Comparison of ENCODE assay signal across 7 cellular contexts in the genomic region with DNA sequence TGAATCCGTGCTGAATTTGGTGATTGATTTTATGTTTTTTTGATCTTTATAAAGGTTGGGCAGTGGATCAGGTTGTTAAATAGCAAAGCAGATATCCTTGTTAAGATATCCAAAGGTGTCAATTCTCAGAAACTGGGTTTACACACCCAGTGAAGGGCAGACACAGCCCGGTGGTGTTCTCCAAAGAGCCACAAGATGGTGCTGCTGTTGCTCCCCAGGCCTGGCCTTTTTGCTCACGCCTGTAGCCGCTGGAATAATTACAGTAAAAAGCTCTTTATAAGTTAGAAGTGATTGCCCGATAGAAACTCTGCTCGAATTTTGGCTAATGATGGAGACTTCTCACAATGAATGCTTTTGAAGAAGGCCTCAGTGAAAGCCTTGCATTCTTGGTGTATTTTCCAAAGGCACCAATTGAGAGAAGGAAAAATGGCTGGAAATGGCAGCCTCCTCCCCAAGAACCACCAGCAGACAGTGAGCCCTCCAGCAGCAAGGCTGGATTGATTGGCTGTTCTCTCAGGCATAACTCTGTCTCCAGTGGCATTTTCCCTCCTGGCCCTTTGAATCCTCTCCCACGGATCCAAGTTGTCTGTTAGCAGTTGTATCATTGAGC.
A peak's percentile ranks its signal among the peaks of the same experiment; 100 is the strongest.
DNase-seq lines count a peak whose midpoint lies in the region; ATAC-seq and TF ChIP-seq lines count a peak whose summit lies in the region.

No MANE protein-coding gene starts in this region.

- TF ChIP-seq CTCF in GM10266 (IDR thresholded peaks at IDR 0.05; ENCODE audit: control insufficient read depth, insufficient read depth, low read depth, missing control alignments) (peak; percentile 78), left ventricle myocardium inferior (IDR thresholded peaks at IDR 0.05; ENCODE audit: borderline replicate concordance) (peak; percentile 84), retinal pigment epithelial cell (conservative IDR thresholded peaks at IDR 0.05; ENCODE audit: low read depth, low read length) (peak; percentile 86)

- H3K36me3 ChIP-seq in left ventricle myocardium inferior = no peaks in the 10 kb centered on the region

- H3K36me3 Mint-ChIP-seq in T-helper 2 cell treated with Interferon-gamma antibody and Interleukin-4, amounts not matched to agents 5 μg/mL and 100 μg/mL, for 36 hours (ENCODE audit: low read depth) = no peaks in the 10 kb centered on the region

- peaks cover 8% of the 10 kb centered on the region for H3K9me3 ChIP-seq in left ventricle myocardium inferior (replicated peaks)

- ATAC-seq in HG03520 (IDR thresholded peaks at IDR 0.05; ENCODE audit: unreplicated experiment) = peak; percentile 53

- intact Hi-C loops in left ventricle myocardium inferior (cut with micrococcal nuclease) = loop anchor here (10.0 kb wide), 1 partner anchor 1446 kb away; the partner anchor contains the start of gene PTPRT

- no peaks in the 10 kb centered on the region for H3K4me1 ChIP-seq in left ventricle myocardium inferior

- H3K4me3 Mint-ChIP-seq in T-helper 2 cell treated with Interferon-gamma antibody and Interleukin-4, amounts not matched to agents 5 μg/mL and 100 μg/mL, for 36 hours = no peak overlapping the region

- H3K4me1 Mint-ChIP-seq in T-helper 2 cell treated with Interferon-gamma antibody and Interleukin-4, amounts not matched to agents 5 μg/mL and 100 μg/mL, for 36 hours (ENCODE audit: low read depth) = no peaks in the 10 kb centered on the region

- H3K9me3 Mint-ChIP-seq in T-helper 2 cell treated with Interferon-gamma antibody and Interleukin-4, amounts not matched to agents 5 μg/mL and 100 μg/mL, for 36 hours = no peaks in the 10 kb centered on the region

- no peak overlapping the region for H3K27ac Mint-ChIP-seq in T-helper 2 cell treated with Interferon-gamma antibody and Interleukin-4, amounts not matched to agents 5 μg/mL and 100 μg/mL, for 36 hours

- no peak overlapping the region for H3K27ac ChIP-seq in left ventricle myocardium inferior (replicated peaks)

- peak; percentile 22 for DNase-seq in GM10266 (ENCODE audit: extremely low spot score)
- peak; percentile 21 to 30 for DNase-seq in NOMO-1 (lab: John Stamatoyannopoulos, UW; ENCODE audit: unreplicated experiment in 2 of 2)
- peak; percentile 29 for DNase-seq in activated naive CD4-positive, alpha-beta T cell treated with anti-CD3 and anti-CD28 coated beads, Interleukin-2, amount 50 U/mL, for 16 hours
- DNase-seq in left ventricle myocardium inferior = peak; percentile 41
- DNase-seq in retinal pigment epithelial cell (ENCODE audit: low read depth) = no peak
- DNase-seq in T-helper 2 cell treated with Interferon-gamma antibody and Interleukin-4, amounts not matched to agents 5 μg/mL and 100 μg/mL, for 36 hours (ENCODE audit: low spot score) = no peak

- H3K27me3 ChIP-seq in left ventricle myocardium inferior (ENCODE audit: low read depth) = no peaks in the 10 kb centered on the region

- peaks cover 2% of the 10 kb centered on the region for H3K27me3 Mint-ChIP-seq in T-helper 2 cell treated with Interferon-gamma antibody and Interleukin-4, amounts not matched to agents 5 μg/mL and 100 μg/mL, for 36 hours (ENCODE audit: low read depth)

- H3K4me3 ChIP-seq in left ventricle myocardium inferior (no peak overlapping the region), retinal pigment epithelial cell (ENCODE audit: low read length) (no peak overlapping the region)

Comparison
In these comparisons a context has a peak if more than half of its experiments do, and no peak if none do; other contexts are left out.
1. DNase-seq: peak in GM10266 (single experiment), NOMO-1 (2 of 2), activated naive CD4-positive, alpha-beta T cell treated with anti-CD3 and anti-CD28 coated beads, Interleukin-2, amount 50 U/mL, for 16 hours (single experiment) and left ventricle myocardium inferior (single experiment); none in retinal pigment epithelial cell (single experiment) and T-helper 2 cell treated with Interferon-gamma antibody and Interleukin-4, amounts not matched to agents 5 μg/mL and 100 μg/mL, for 36 hours (single experiment).
2. Peak in every context shown above with its lines, with median percentiles within 50 percentile points of each other: CTCF ChIP-seq.